Comparison of ENCODE assay signal across 20 cellular contexts in genomic region chr6:46834257-46834916, GRCh38. TPM values are rescaled to one million over a fixed set of nuclear protein-coding genes. Genes with fewer than 3 reads are reported as not detected.
"Had no signal": no experiment of that assay in that cellular context is flagged by ENCODE, and none has a peak within 500 bp of the region (broad histone marks: within the 10 kb centered on the region; RNA-seq: fewer than 3 reads in every experiment).

No MANE protein-coding gene starts in this region.

RNA-seq across cellular contexts. Expression of gene MEP1A, which starts 41.2 kb away (rescaled TPM):
- total RNA-seq: activated B cell treated with CpG ODN at 0.5 μM for 24 hours; activated CD4-positive, alpha-beta memory T cell treated with anti-CD3 and anti-CD28 coated beads for 36 hours; activated CD4-positive, alpha-beta T cell treated with anti-CD3 and anti-CD28 coated beads, Interleukin-2, amount 10 ng/mL, durations not matched to agents 24 days and 14 days; activated CD8-positive, alpha-beta memory T cell treated with anti-CD3 and anti-CD28 coated beads for 36 hours; activated CD8-positive, alpha-beta T cell treated with anti-CD3 and anti-CD28 coated beads for 36 hours; activated naive CD4-positive, alpha-beta T cell treated with anti-CD3 and anti-CD28 coated beads for 36 hours; activated naive CD4-positive, alpha-beta T cell treated with anti-CD3 and anti-CD28 coated beads, Interleukin-2, amount 50 U/mL, for 72 hours; activated naive CD8-positive, alpha-beta T cell treated with anti-CD3 and anti-CD28 coated beads for 36 hours; activated T-cell treated with anti-CD3 and anti-CD28 coated beads, Interleukin-2, amount 50 U/mL, for 4 hours; activated T-cell treated with anti-CD3 and anti-CD28 coated beads, Interleukin-2, amount 50 U/mL, for 72 hours; activated T-helper 1 cell treated with anti-CD3 and anti-CD28 coated beads, Interleukin-12 subunit alpha, Interleukin-12 subunit beta, Interleukin-2, Interleukin-4 antibody, amounts not matched to agents 30 ng/mL and 10 ng/mL and 1 ng/mL, durations not matched to agents 14 hours and 24 hours and 36 hours; activated T-helper 17 cell treated with anti-CD3 and anti-CD28 coated beads, Interleukin-2, amount 50 U/mL, for 72 hours; adrenal gland; aorta; astrocyte; body of pancreas; cardiac septum; T-helper 1 cell treated with Interleukin-12 subunit alpha and Interleukin-12 subunit beta and Interleukin-4 antibody, amounts not matched to agents 30 ng/mL and 1 ng/mL, for 36 hours; T-helper 17 cell; T-helper 2 cell treated with Interferon-gamma antibody and Interleukin-4, amounts not matched to agents 100 ng/mL and 5 ng/mL, for 36 hours had no signal
